8 cellular contexts compared by ENCODE assay signal in the genomic region with DNA sequence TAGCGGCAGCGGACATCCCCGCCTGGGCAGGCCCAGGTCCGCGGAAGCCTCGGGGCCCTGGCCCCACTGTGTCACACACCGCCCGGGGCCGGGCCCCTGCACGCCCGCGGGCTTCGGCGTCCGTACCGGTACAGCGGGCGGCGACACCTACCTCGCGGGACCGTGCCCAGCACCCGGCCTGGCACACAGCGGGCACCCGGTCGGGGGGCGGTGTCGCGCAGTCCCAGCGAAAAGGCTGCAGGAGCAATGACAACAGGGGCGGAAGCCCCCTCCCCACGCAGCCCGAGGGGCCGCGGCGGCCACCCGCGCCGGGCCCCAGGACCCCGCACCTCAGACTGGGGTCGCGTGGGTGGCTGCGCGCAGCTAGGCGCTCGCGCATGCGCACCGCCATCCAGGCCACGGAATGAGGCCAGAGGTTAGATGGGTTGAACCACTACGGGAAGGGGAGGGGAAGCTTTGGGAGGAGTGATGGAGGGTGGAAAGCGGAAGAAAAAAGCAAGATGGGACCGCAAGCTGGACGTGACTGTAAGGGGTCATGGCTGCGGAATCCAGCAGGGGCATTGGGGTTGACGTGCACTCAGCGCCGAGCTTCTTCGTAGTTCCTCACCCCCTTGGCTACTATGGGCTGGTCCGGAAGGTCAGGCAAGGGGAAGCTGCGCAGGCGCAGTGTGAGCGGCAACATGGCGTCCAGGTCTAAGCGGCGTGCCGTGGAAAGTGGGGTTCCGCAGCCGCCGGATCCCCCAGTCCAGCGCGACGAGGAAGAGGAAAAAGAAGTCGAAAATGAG. TPM values are rescaled to one million over a fixed set of nuclear protein-coding genes. Genes with fewer than 3 reads are reported as not detected.
DNase-seq lines count a peak whose midpoint lies in the region; ATAC-seq and TF ChIP-seq lines count a peak whose summit lies in the region.

BCCIP (plus strand) TSS at position 669 of the 785 bp plus-strand sequence; CDS start at position 681, 12 bp downstream.
UROS (minus strand) TSS at position 381 of the 785 bp plus-strand sequence. CDS start 6,759 bp downstream, outside the sequence.

- no peaks in the 10 kb centered on the region for H3K9me3 ChIP-seq in WERI-Rb-1 (ENCODE audit: severe bottlenecking)
- no peaks in the 10 kb centered on the region for H3K9me3 ChIP-seq in breast epithelium
- H3K9me3 ChIP-seq in smooth muscle cell (replicated peaks; ENCODE audit: low read depth): no peaks in the 10 kb centered on the region

- H3K4me3 ChIP-seq in AG04449 (ENCODE audit: low read depth, low read length) (peak within 1 kb of the TSS; percentile 97), WERI-Rb-1 (ENCODE audit: low read depth, low read length) (peak within 1 kb of the TSS; percentile 95), breast epithelium (peak within 1 kb of the TSS; percentile 91 to 99 (median 96)), smooth muscle cell (peak within 1 kb of the TSS; percentile 97)

- no peaks in the 10 kb centered on the region for H3F3A ChIP-seq in smooth muscle cell (ENCODE audit: low read depth)

- TF ChIP-seq POLR2A in breast epithelium (IDR thresholded peaks at IDR 0.05): peak; percentile 65

- POLR2A ChIA-PET in AG04449 (lab: Yijun Ruan, JAX): no interaction called here

- peak within 1 kb of the TSS; percentile 98 for H3K9ac ChIP-seq in smooth muscle cell (ENCODE audit: low read depth)

- no peaks in the 10 kb centered on the region for H3K27me3 ChIP-seq in WERI-Rb-1 (ENCODE audit: insufficient read depth, low read depth, severe bottlenecking)
- no peaks in the 10 kb centered on the region for H3K27me3 ChIP-seq in breast epithelium
- H3K27me3 ChIP-seq in smooth muscle cell (ENCODE audit: low read depth): no peaks in the 10 kb centered on the region

- intact Hi-C loops in breast epithelium (cut with DNase I; ENCODE audit: low total_unique reads): no loop called here

- peak within 1 kb of the TSS; percentile 99 for H2AFZ ChIP-seq in smooth muscle cell (ENCODE audit: low read depth)

- peak; percentile 83 for ATAC-seq in GM18909 (IDR thresholded peaks at IDR 0.05; ENCODE audit: poor library complexity, unreplicated experiment)
- ATAC-seq in HG03159 (IDR thresholded peaks at IDR 0.05; ENCODE audit: unreplicated experiment): peak; percentile 80

- TF ChIP-seq CTCF in AG04449 (IDR thresholded peaks at IDR 0.05; ENCODE audit: insufficient read depth, low read length, missing control alignments): no peak
- TF ChIP-seq CTCF in WERI-Rb-1 (IDR thresholded peaks at IDR 0.05; ENCODE audit: low read depth, low read length): no peak
- peak in 1 of 3 donors; percentile 11 for TF ChIP-seq CTCF in breast epithelium (IDR thresholded peaks at IDR 0.05)
- TF ChIP-seq CTCF in smooth muscle cell (IDR thresholded peaks at IDR 0.05; ENCODE audit: borderline replicate concordance, insufficient read depth, poor library complexity, severe bottlenecking): no peak

- H3K4me2 ChIP-seq in smooth muscle cell: peak within 1 kb of the TSS; percentile 95

- H3K27ac ChIP-seq in WERI-Rb-1: peak within 1 kb of the TSS; percentile 99
- H3K27ac ChIP-seq in breast epithelium: peak within 1 kb of the TSS; percentile 87 to 92
- H3K27ac ChIP-seq in smooth muscle cell (ENCODE audit: low read depth): peak within 1 kb of the TSS; percentile 88

- H4K20me1 ChIP-seq in smooth muscle cell (ENCODE audit: low read depth): peaks cover 29% of the 10 kb centered on the region

- DNase-seq in AG04449 (ENCODE audit: low read depth, low spot score): peak; percentile 37
- DNase-seq in NCI-H2227 (lab: John Stamatoyannopoulos, UW; ENCODE audit: unreplicated experiment): peak; percentile 92
- DNase-seq in WERI-Rb-1: peak; percentile 88
- peak; percentile 83 to 86 for DNase-seq in breast epithelium (ENCODE audit: low spot score in 2 of 2)
- peak; percentile 96 for DNase-seq in iPS-NIHi7 (ENCODE audit: extremely low spot score)
- DNase-seq in smooth muscle cell (lab: John Stamatoyannopoulos, UW; ENCODE audit: unreplicated experiment): peak; percentile 95

- H3K79me2 ChIP-seq in smooth muscle cell (ENCODE audit: low read depth): peaks cover 44% of the 10 kb centered on the region

- WGBS in smooth muscle cell (ENCODE audit: low lambda C conversion rate): under 1% methylated on average over 67 of the region's 74 CpGs

- H3K4me1 ChIP-seq in breast epithelium: peaks cover 0 to 16% of the 10 kb centered on the region in 2 donors
- H3K4me1 ChIP-seq in smooth muscle cell (ENCODE audit: low read depth): peaks cover 15% of the 10 kb centered on the region

- H3K36me3 ChIP-seq in WERI-Rb-1: peaks cover 31% of the 10 kb centered on the region
- H3K36me3 ChIP-seq in breast epithelium: no peaks in the 10 kb centered on the region
- peaks cover 13% of the 10 kb centered on the region for H3K36me3 ChIP-seq in smooth muscle cell (ENCODE audit: low read depth)

- CTCF ChIA-PET in AG04449 (lab: Yijun Ruan, JAX): no interaction called here

RNA-seq across cellular contexts. Expression of gene BCCIP, which starts in this region (rescaled TPM):
- 10 to 100 TPM; 41.9 to 60.0 (median 46.5) TPM for total RNA-seq in breast epithelium
- 61.8 and 87.5 TPM in 2 replicates for total RNA-seq in smooth muscle cell
- polyA plus RNA-seq in smooth muscle cell: 55.3 and 56.6 TPM in 2 replicates

RNA-seq across cellular contexts. Expression of gene UROS, which starts in this region (rescaled TPM):
- total RNA-seq in breast epithelium (10 to 100 TPM; 31.5 to 45.2 (median 35.1) TPM), smooth muscle cell (43.7 and 61.1 TPM in 2 replicates)
- polyA plus RNA-seq in smooth muscle cell: 77.5 and 86.7 TPM in 2 replicates

Comparison
In these comparisons a context has a peak if more than half of its experiments do, and no peak if none do; other contexts are left out.
1. Peak in every context shown above with its lines: DNase-seq, ATAC-seq, H3K4me3 ChIP-seq and H3K27ac ChIP-seq.
2. DNase-seq: peak in every context shown above with its lines; median percentile 96 in iPS-NIHi7; 95 in smooth muscle cell; 92 in NCI-H2227; 88 in WERI-Rb-1; 84 in breast epithelium; 37 in AG04449.